In the genomic region with DNA sequence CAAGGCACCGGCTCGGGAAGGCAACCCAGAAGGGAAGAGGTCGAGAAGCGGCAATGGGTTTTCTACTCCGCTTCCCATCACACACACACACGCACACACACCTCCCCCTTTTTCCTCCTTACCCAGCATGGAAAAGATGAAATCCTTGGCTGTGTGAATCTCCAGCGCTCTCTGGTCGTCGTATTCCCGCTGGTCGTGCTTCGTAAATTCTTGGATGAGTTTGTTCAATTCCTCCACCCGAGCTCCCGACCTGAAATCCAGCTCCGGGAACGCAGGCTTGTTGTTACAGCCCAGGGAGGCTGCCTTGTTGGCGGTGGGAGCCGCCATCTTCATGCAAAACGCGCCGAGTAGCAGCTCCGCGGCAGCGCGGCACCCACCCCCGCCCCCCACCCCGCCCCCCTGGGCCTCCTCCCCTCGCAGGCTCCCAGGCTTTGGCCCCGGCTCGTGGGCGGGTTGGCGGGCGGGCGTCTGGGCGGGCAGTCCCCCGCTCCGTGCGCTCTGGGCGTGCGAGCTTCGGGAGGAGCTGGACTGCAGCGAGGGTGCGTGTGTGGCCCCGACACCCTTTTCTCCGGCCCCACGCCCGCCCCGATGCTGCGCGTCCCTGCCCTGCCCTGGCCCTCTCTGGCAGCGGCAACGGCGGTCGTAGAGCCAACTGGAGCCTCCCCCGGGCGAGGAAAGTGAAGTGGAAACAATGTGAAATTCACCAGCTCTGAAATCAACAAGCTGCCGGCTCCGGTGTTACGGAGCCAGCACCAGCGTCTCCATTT, we compare ENCODE assay signal across 8 cellular contexts. TPM values are rescaled to one million over a fixed set of nuclear protein-coding genes. Genes with fewer than 3 reads are reported as not detected.
DNase-seq lines count a peak whose midpoint lies in the region; ATAC-seq, FAIRE-seq and TF ChIP-seq lines count a peak whose summit lies in the region.

Gene MB21D2, minus strand, starts transcription at position 349 of the 767 bp plus-strand sequence. Its CDS starts 16 bp downstream, at position 333.

- under 1% methylated on average over 60 of the region's 60 CpGs for WGBS in thymus

- peaks cover 15% of the 10 kb centered on the region for H3K27me3 Mint-ChIP-seq in GM23338 (ENCODE audit: insufficient read depth, low read depth, poor library complexity)
- peaks cover 37% of the 10 kb centered on the region for H3K27me3 Mint-ChIP-seq in activated naive CD8-positive, alpha-beta T cell
- peaks cover 5% of the 10 kb centered on the region for H3K27me3 Mint-ChIP-seq in neural progenitor cell (ENCODE audit: insufficient read depth, low read depth)

- H3K36me3 ChIP-seq in GM23338 (ENCODE audit: insufficient read depth) (no peaks in the 10 kb centered on the region), RWPE2 (ENCODE audit: low read depth) (no peaks in the 10 kb centered on the region), neural progenitor cell (no peaks in the 10 kb centered on the region), thymus (ENCODE audit: control insufficient read depth, insufficient read depth) (no peaks in the 10 kb centered on the region)

- H3K4me1 ChIP-seq in GM23338 (ENCODE audit: insufficient read depth) = peaks cover 58% of the 10 kb centered on the region
- peaks cover 7% of the 10 kb centered on the region for H3K4me1 ChIP-seq in RWPE2 (ENCODE audit: insufficient read depth, poor library complexity, severe bottlenecking)
- peaks cover 24% of the 10 kb centered on the region for H3K4me1 ChIP-seq in neural progenitor cell
- peaks cover 4% of the 10 kb centered on the region for H3K4me1 ChIP-seq in thymus (ENCODE audit: control insufficient read depth, insufficient read depth, low read length)

- peaks cover 60% of the 10 kb centered on the region for H3K4me1 Mint-ChIP-seq in GM23338
- H3K4me1 Mint-ChIP-seq in activated naive CD8-positive, alpha-beta T cell (ENCODE audit: low read depth) = peaks cover 28% of the 10 kb centered on the region
- peaks cover 23% of the 10 kb centered on the region for H3K4me1 Mint-ChIP-seq in neural progenitor cell

- H3K36me3 Mint-ChIP-seq in GM23338 (ENCODE audit: low read depth) = no peaks in the 10 kb centered on the region; the same call in 2 of the 3 replicates
- H3K36me3 Mint-ChIP-seq in activated naive CD8-positive, alpha-beta T cell = no peaks in the 10 kb centered on the region
- H3K36me3 Mint-ChIP-seq in neural progenitor cell = no peaks in the 10 kb centered on the region

- H3K9ac ChIP-seq in neural progenitor cell = peak within 1 kb of the TSS; percentile 16

- no peaks in the 10 kb centered on the region for H3K9me3 ChIP-seq in RWPE2 (ENCODE audit: severe bottlenecking)
- H3K9me3 ChIP-seq in neural progenitor cell (ENCODE audit: low read depth) = no peaks in the 10 kb centered on the region
- no peaks in the 10 kb centered on the region for H3K9me3 ChIP-seq in thymus (ENCODE audit: control insufficient read depth)

- H3K4me2 ChIP-seq in GM23338 (peak within 1 kb of the TSS; percentile 94), neural progenitor cell (peak within 1 kb of the TSS; percentile 91)

- H3K4me3 Mint-ChIP-seq in GM23338 (peak within 1 kb of the TSS; percentile 96), neural progenitor cell (peak within 1 kb of the TSS; percentile 98)
- peak within 1 kb of the TSS; percentile 93 for H3K4me3 Mint-ChIP-seq in activated naive CD8-positive, alpha-beta T cell

- ATAC-seq in GM23338 (peak; percentile 63), RWPE2 (ENCODE audit: low read depth) (peak; percentile 74)

- no peaks in the 10 kb centered on the region for H3K9me2 ChIP-seq in GM23338 (ENCODE audit: insufficient read depth)

- H3F3A ChIP-seq in GM23338 (replicated peaks; ENCODE audit: low read depth) = peaks cover 15% of the 10 kb centered on the region
- peaks cover 30% of the 10 kb centered on the region for H3F3A ChIP-seq in neural progenitor cell (ENCODE audit: low read depth)

- H3K27ac Mint-ChIP-seq in GM23338 (peak within 1 kb of the TSS; percentile 98), neural progenitor cell (peak within 1 kb of the TSS; percentile 92)
- peak within 1 kb of the TSS; percentile 83 for H3K27ac Mint-ChIP-seq in activated naive CD8-positive, alpha-beta T cell

- peaks cover 7% of the 10 kb centered on the region for H3K79me2 ChIP-seq in GM23338 (replicated peaks; ENCODE audit: insufficient read depth)
- H3K79me2 ChIP-seq in neural progenitor cell (ENCODE audit: low read depth) = peaks cover 39% of the 10 kb centered on the region

- H3K9me3 Mint-ChIP-seq in GM23338 (no peaks in the 10 kb centered on the region), neural progenitor cell (no peaks in the 10 kb centered on the region)
- no peaks in the 10 kb centered on the region for H3K9me3 Mint-ChIP-seq in activated naive CD8-positive, alpha-beta T cell (ENCODE audit: low read depth)

- H2AFZ ChIP-seq in GM23338 (no peak within 1 kb of the TSS; the same call in 1 of the 2 replicates), neural progenitor cell (replicated peaks) (peak within 1 kb of the TSS; percentile 93)

- no peaks in the 10 kb centered on the region for H3K27me3 ChIP-seq in GM23338 (ENCODE audit: insufficient read depth)
- no peaks in the 10 kb centered on the region for H3K27me3 ChIP-seq in RWPE2 (ENCODE audit: insufficient read depth, poor library complexity, severe bottlenecking)
- peaks cover 28% of the 10 kb centered on the region for H3K27me3 ChIP-seq in neural progenitor cell
- H3K27me3 ChIP-seq in thymus (ENCODE audit: control insufficient read depth, insufficient read depth) = peaks cover 30% of the 10 kb centered on the region

- DNase-seq in GM04503 (ENCODE audit: low read depth) = peak; percentile 51
- peak; percentile 74 for DNase-seq in GM23338 (ENCODE audit: low spot score)
- DNase-seq in Kasumi-1 (lab: John Stamatoyannopoulos, UW) = peak; percentile 70 to 78
- peak; percentile 78 for DNase-seq in RWPE2 (ENCODE audit: low spot score)
- DNase-seq in frontal cortex (ENCODE audit: low spot score in 2 of 2) = peak; percentile 73 to 78
- peak; percentile 79 for DNase-seq in neural progenitor cell (ENCODE audit: low spot score)

- H3K27ac ChIP-seq in GM23338 (ENCODE audit: low read depth) (peak within 1 kb of the TSS; percentile 99), RWPE2 (ENCODE audit: poor library complexity, severe bottlenecking) (peak within 1 kb of the TSS; percentile 77), neural progenitor cell (peak within 1 kb of the TSS; percentile 62), thymus (ENCODE audit: low read depth) (peak within 1 kb of the TSS; percentile 74)

- H3K4me3 ChIP-seq in GM23338 (peak within 1 kb of the TSS; percentile 90), RWPE2 (ENCODE audit: severe bottlenecking) (peak within 1 kb of the TSS; percentile 74), neural progenitor cell (peak within 1 kb of the TSS; percentile 92), thymus (ENCODE audit: low read length) (peak within 1 kb of the TSS; percentile 55)

- peaks cover 7% of the 10 kb centered on the region; the same call in 1 of the 2 replicates for H4K20me1 ChIP-seq in GM23338 (replicated peaks; ENCODE audit: insufficient read depth)
- peaks cover 28% of the 10 kb centered on the region for H4K20me1 ChIP-seq in neural progenitor cell (ENCODE audit: low read depth)

- TF ChIP-seq CTCF in GM23338 (conservative IDR thresholded peaks at IDR 0.05; ENCODE audit: low read depth in 2 of 2) (no peak), RWPE2 (IDR thresholded peaks at IDR 0.05; ENCODE audit: poor library complexity, severe bottlenecking) (peak; percentile 8), neural progenitor cell (IDR thresholded peaks at IDR 0.05) (no peak)

- FAIRE-seq in frontal cortex (lab: Jason Lieb, UNC) = no peak

TF ChIP-seq in GM23338, 12 proteins besides CTCF, POLR2A, EP300 and RAD21 (continues in another document):
- TF ChIP-seq POLR2AphosphoS5 (IDR thresholded peaks at IDR 0.05; ENCODE audit: low read depth) = peak; percentile 67
- TF ChIP-seq JUNB (IDR thresholded peaks at IDR 0.05; ENCODE audit: unreplicated experiment) = no peak
- TF ChIP-seq ZNF331 (CRISPR knock-in tag; IDR thresholded peaks at IDR 0.05; ENCODE audit: low read depth) = no peak

RNA-seq across cellular contexts. Expression of gene MB21D2, which starts in this region (rescaled TPM):
- 34.1 and 35.9 TPM in 2 replicates for total RNA-seq in GM23338 (2014; rRNA removed; shearing (Covaris generic))
- polyA plus RNA-seq in GM23338 (2016; fragmentation: Nextera tagmentation; extraction: Ambion mirVana) (8.1 and 8.6 TPM in 2 replicates), thymus (2.4 TPM)
- total RNA-seq in frontal cortex (106 TPM), neural progenitor cell (ENCODE audit: low replicate concordance) (11.3 and 15.1 TPM in 2 replicates)

Comparison
In these comparisons a context has a peak if more than half of its experiments do, and no peak if none do; other contexts are left out.
1. Peak in every context shown above with its lines: DNase-seq, ATAC-seq, H3K4me3 ChIP-seq and H3K27ac ChIP-seq.